ENCODE assay signal across 8 cellular contexts in the genomic region with DNA sequence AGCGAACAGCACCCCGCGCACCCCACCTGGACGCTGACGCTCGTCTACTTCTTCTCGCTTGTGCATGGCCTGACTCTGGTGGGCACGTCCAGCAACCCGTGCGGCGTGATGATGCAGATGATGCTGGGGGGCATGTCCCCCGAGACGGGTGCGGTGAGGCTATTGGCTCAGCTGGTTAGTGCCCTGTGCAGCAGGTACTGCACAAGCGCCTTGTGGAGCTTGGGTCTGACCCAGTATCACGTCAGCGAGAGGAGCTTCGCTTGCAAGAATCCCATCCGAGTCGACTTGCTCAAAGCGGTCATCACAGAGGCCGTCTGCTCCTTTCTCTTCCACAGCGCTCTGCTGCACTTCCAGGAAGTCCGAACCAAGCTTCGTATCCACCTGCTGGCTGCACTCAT. TPM values are rescaled to one million over a fixed set of nuclear protein-coding genes. Genes with fewer than 3 reads are reported as not detected.
A peak's percentile ranks its signal among the peaks of the same experiment; 100 is the strongest.
DNase-seq lines count a peak whose midpoint lies in the region; ATAC-seq and TF ChIP-seq lines count a peak whose summit lies in the region.

No MANE protein-coding gene starts in this region.

- no peaks in the 10 kb centered on the region for H3K9me3 Mint-ChIP-seq in activated T-helper 2 cell treated with anti-CD3 and anti-CD28 coated beads, Interferon-gamma antibody, Interleukin-2, Interleukin-4, amounts not matched to agents 10 μg/mL and 5 μg/mL and 100 μg/mL, durations not matched to agents 14 hours and 24 hours and 36 hours
- peaks cover 4% of the 10 kb centered on the region for H3K9me3 Mint-ChIP-seq in neural progenitor cell

- intact Hi-C loops in activated T-helper 2 cell treated with anti-CD3 and anti-CD28 coated beads, Interferon-gamma antibody, Interleukin-2, Interleukin-4, amounts not matched to agents 10 μg/mL and 5 μg/mL and 100 μg/mL, durations not matched to agents 14 hours and 24 hours and 36 hours (cut with micrococcal nuclease): no loop called here

- H3K36me3 Mint-ChIP-seq in activated T-helper 2 cell treated with anti-CD3 and anti-CD28 coated beads, Interferon-gamma antibody, Interleukin-2, Interleukin-4, amounts not matched to agents 10 μg/mL and 5 μg/mL and 100 μg/mL, durations not matched to agents 14 hours and 24 hours and 36 hours (ENCODE audit: low read depth): no peaks in the 10 kb centered on the region
- H3K36me3 Mint-ChIP-seq in neural progenitor cell: peaks cover 5% of the 10 kb centered on the region

- TF ChIP-seq CTCF in neural progenitor cell (IDR thresholded peaks at IDR 0.05): peak; percentile 23

- H3K4me3 ChIP-seq in neural progenitor cell: peak overlapping the region; percentile 62

- H3K4me1 Mint-ChIP-seq in activated T-helper 2 cell treated with anti-CD3 and anti-CD28 coated beads, Interferon-gamma antibody, Interleukin-2, Interleukin-4, amounts not matched to agents 10 μg/mL and 5 μg/mL and 100 μg/mL, durations not matched to agents 14 hours and 24 hours and 36 hours (ENCODE audit: low read depth): peaks cover 14% of the 10 kb centered on the region
- peaks cover 11% of the 10 kb centered on the region for H3K4me1 Mint-ChIP-seq in neural progenitor cell

- peak overlapping the region; percentile 95 for H3K4me2 ChIP-seq in neural progenitor cell

- H4K20me1 ChIP-seq in neural progenitor cell (ENCODE audit: low read depth): peaks cover 10% of the 10 kb centered on the region

- no peak overlapping the region for H3K27ac ChIP-seq in neural progenitor cell

- H3F3A ChIP-seq in neural progenitor cell (ENCODE audit: low read depth): peaks cover 26% of the 10 kb centered on the region

- peak overlapping the region; percentile 89 for H3K4me3 Mint-ChIP-seq in activated T-helper 2 cell treated with anti-CD3 and anti-CD28 coated beads, Interferon-gamma antibody, Interleukin-2, Interleukin-4, amounts not matched to agents 10 μg/mL and 5 μg/mL and 100 μg/mL, durations not matched to agents 14 hours and 24 hours and 36 hours (ENCODE audit: low read depth)
- H3K4me3 Mint-ChIP-seq in neural progenitor cell: peak overlapping the region; percentile 91

- no peaks in the 10 kb centered on the region for H3K79me2 ChIP-seq in neural progenitor cell (ENCODE audit: low read depth)

- H3K27ac Mint-ChIP-seq in activated T-helper 2 cell treated with anti-CD3 and anti-CD28 coated beads, Interferon-gamma antibody, Interleukin-2, Interleukin-4, amounts not matched to agents 10 μg/mL and 5 μg/mL and 100 μg/mL, durations not matched to agents 14 hours and 24 hours and 36 hours: peak overlapping the region; percentile 60
- H3K27ac Mint-ChIP-seq in neural progenitor cell: peak overlapping the region; percentile 48

- peak overlapping the region; percentile 98 for H2AFZ ChIP-seq in neural progenitor cell (replicated peaks)

- ATAC-seq in GM18520 (IDR thresholded peaks at IDR 0.05; ENCODE audit: unreplicated experiment) (peak; percentile 11), GM19035 (IDR thresholded peaks at IDR 0.05; ENCODE audit: unreplicated experiment) (no peak)

- no peaks in the 10 kb centered on the region for H3K36me3 ChIP-seq in neural progenitor cell

- DNase-seq in AG08396 (ENCODE audit: low spot score) (peak; percentile 35), LHCN-M2 (ENCODE audit: low read depth) (peak; percentile 10), germinal center (ENCODE audit: low spot score) (peak; percentile 22), neural progenitor cell (ENCODE audit: low spot score) (peak; percentile 62), NCI-H524 treated with DMSO at 0.1 percent for 48 hours (lab: John Stamatoyannopoulos, UW) (no peak)
- no peak for DNase-seq in activated T-helper 2 cell treated with anti-CD3 and anti-CD28 coated beads, Interferon-gamma antibody, Interleukin-2, Interleukin-4, amounts not matched to agents 10 μg/mL and 5 μg/mL and 100 μg/mL, durations not matched to agents 14 hours and 24 hours and 36 hours (ENCODE audit: low spot score)

- no peak overlapping the region for H3K9ac ChIP-seq in neural progenitor cell

- peaks cover 14% of the 10 kb centered on the region for H3K4me1 ChIP-seq in neural progenitor cell

- H3K27me3 ChIP-seq in neural progenitor cell: peaks cover 15% of the 10 kb centered on the region

- H3K27me3 Mint-ChIP-seq in activated T-helper 2 cell treated with anti-CD3 and anti-CD28 coated beads, Interferon-gamma antibody, Interleukin-2, Interleukin-4, amounts not matched to agents 10 μg/mL and 5 μg/mL and 100 μg/mL, durations not matched to agents 14 hours and 24 hours and 36 hours (ENCODE audit: low read depth): peaks cover 8% of the 10 kb centered on the region
- H3K27me3 Mint-ChIP-seq in neural progenitor cell (ENCODE audit: insufficient read depth, low read depth): peaks cover 5% of the 10 kb centered on the region

- no peaks in the 10 kb centered on the region for H3K9me3 ChIP-seq in neural progenitor cell (ENCODE audit: low read depth)

RNA-seq across cellular contexts. Expression of gene AQP11, which starts 0.4 kb away (rescaled TPM):
- total RNA-seq in LHCN-M2 (2014; rRNA removed) (3.5 and 3.7 TPM in 2 replicates), neural progenitor cell (ENCODE audit: low replicate concordance) (0.24 and 1.1 TPM in 2 replicates)
- polyA plus RNA-seq in LHCN-M2 (2012): 1.6 TPM
- 0.52 and 0.97 TPM in 2 replicates for total RNA-seq in activated T-helper 2 cell treated with anti-CD3 and anti-CD28 coated beads, Interferon-gamma antibody, Interleukin-2, Interleukin-4, amounts not matched to agents 10 μg/mL and 5 μg/mL and 100 μg/mL, durations not matched to agents 14 hours and 24 hours and 36 hours

RNA-seq across cellular contexts. Expression of gene CLNS1A, which starts 47.4 kb away (rescaled TPM):
- total RNA-seq in LHCN-M2 (2014; rRNA removed) (131 and 168 TPM in 2 replicates), neural progenitor cell (ENCODE audit: low replicate concordance) (284 and 413 TPM in 2 replicates)
- 104 TPM for polyA plus RNA-seq in LHCN-M2 (2012)
- total RNA-seq in activated T-helper 2 cell treated with anti-CD3 and anti-CD28 coated beads, Interferon-gamma antibody, Interleukin-2, Interleukin-4, amounts not matched to agents 10 μg/mL and 5 μg/mL and 100 μg/mL, durations not matched to agents 14 hours and 24 hours and 36 hours: 153 and 157 TPM in 2 replicates

Comparison
In these comparisons a context has a peak if more than half of its experiments do, and no peak if none do; other contexts are left out.
1. DNase-seq: peak in AG08396 (single experiment), LHCN-M2 (single experiment), germinal center (single experiment) and neural progenitor cell (single experiment); none in activated T-helper 2 cell treated with anti-CD3 and anti-CD28 coated beads, Interferon-gamma antibody, Interleukin-2, Interleukin-4, amounts not matched to agents 10 μg/mL and 5 μg/mL and 100 μg/mL, durations not matched to agents 14 hours and 24 hours and 36 hours (single experiment) and NCI-H524 treated with DMSO at 0.1 percent for 48 hours (single experiment).